ENCODE assay signal across 8 cellular contexts in the genomic region with DNA sequence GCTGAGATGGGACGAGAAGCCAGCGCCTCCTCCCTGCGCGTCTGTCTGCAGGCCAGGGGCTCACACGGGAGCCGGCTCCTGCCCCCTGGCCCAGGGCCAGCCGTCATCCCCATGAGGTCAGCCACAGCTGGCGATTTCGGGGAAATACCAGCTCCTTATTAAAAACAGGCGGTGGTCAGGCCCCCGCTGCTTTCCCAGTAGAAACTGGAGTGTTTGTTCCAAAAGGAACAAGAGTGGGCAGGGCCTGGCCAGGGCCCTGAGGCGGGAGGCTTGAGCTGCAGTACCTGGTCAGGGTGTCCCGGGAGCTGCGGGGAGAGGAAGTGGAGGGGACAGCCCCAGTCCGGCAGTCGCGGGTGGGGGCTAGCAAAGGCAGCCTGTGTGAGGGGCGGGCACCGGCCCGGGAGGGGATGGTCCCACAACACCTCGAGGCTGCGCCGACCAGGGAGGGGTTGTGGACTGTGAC. TPM values are rescaled to one million over a fixed set of nuclear protein-coding genes. Genes with fewer than 3 reads are reported as not detected.
A peak's percentile ranks its signal among the peaks of the same experiment; 100 is the strongest.
DNase-seq lines count a peak whose midpoint lies in the region; ATAC-seq, FAIRE-seq and TF ChIP-seq lines count a peak whose summit lies in the region.

No MANE protein-coding gene starts in this region.

- peak overlapping the region; percentile 41 for H3K4me3 ChIP-seq in BJ (ENCODE audit: low read depth, low read length)
- peak overlapping the region; percentile 62 for H3K4me3 ChIP-seq in HUES64 (ENCODE audit: low read length)
- peak overlapping the region; percentile 22 to 23 for H3K4me3 ChIP-seq in body of pancreas
- peak overlapping the region; percentile 31 to 61 for H3K4me3 ChIP-seq in small intestine (ENCODE audit: low read depth in 1 of 2, low read length in 2 of 2)

- DNase-seq in BJ (ENCODE audit: low read depth) (peak; percentile 44), body of pancreas (peak; percentile 67 to 76 (median 74)), inferior parietal cortex (ENCODE audit: extremely low spot score) (peak; percentile 6), small intestine (no peak), NCI-H82 treated with DMSO at 0.1 percent for 48 hours (lab: John Stamatoyannopoulos, UW; ENCODE audit: unreplicated experiment) (no peak), NCI-H187 (lab: John Stamatoyannopoulos, UW) (no peak)

- CTCF ChIA-PET in BJ (lab: Yijun Ruan, JAX): interaction anchor here (0.6 to 3.0 kb wide), 14 partner anchors 12 to 140 kb away, joined by 3 to 9 read pairs (median 4); a partner anchor contains a TSS

- peak; percentile 52 for ATAC-seq in GM19438 (IDR thresholded peaks at IDR 0.05; ENCODE audit: low read depth, unreplicated experiment)
- ATAC-seq in body of pancreas: peak; percentile 75

- no peaks in the 10 kb centered on the region for H3K36me3 ChIP-seq in BJ (ENCODE audit: control insufficient read depth, insufficient read depth, low read length)
- no peaks in the 10 kb centered on the region for H3K36me3 ChIP-seq in HUES64 (ENCODE audit: insufficient read depth, low read length)
- H3K36me3 ChIP-seq in body of pancreas (replicated peaks in 1 of 2; ENCODE audit: insufficient read depth in 1 of 2, low read depth in 2 of 2): no peaks in the 10 kb centered on the region
- no peaks in the 10 kb centered on the region for H3K36me3 ChIP-seq in small intestine (ENCODE audit: control insufficient read depth in 2 of 2, insufficient read depth in 2 of 2, low read length in 2 of 2)

- H3K9me3 ChIP-seq in HUES64 (ENCODE audit: insufficient read depth, low read depth, low read length) (peaks cover 13% of the 10 kb centered on the region), body of pancreas (peaks cover 0 to 11% (median 0%) of the 10 kb centered on the region in 3 donors), small intestine (ENCODE audit: control insufficient read depth, low read depth) (no peaks in the 10 kb centered on the region)

- TF ChIP-seq CTCF in BJ (IDR thresholded peaks at IDR 0.05; ENCODE audit: insufficient read depth, low read depth, low read length) (no peak), body of pancreas (IDR thresholded peaks at IDR 0.05) (no peak)

- H3K9ac ChIP-seq in HUES64 (ENCODE audit: low read depth, low read length): peak overlapping the region; percentile 76

- intact Hi-C loops in body of pancreas (cut with DNase I): no loop called here

- H3K27ac ChIP-seq in HUES64 (ENCODE audit: low read depth, low read length) (peak overlapping the region; percentile 26; the same call in 1 of the 2 replicates), body of pancreas (peak overlapping the region; percentile 71 to 90 (median 87)), small intestine (ENCODE audit: low read depth in 1 of 2, low read length in 1 of 2) (peak overlapping the region in 1 of 2 donors; percentile 80)

- WGBS in HUES64: 46% methylated on average over 23 of the region's 23 CpGs
- 11% methylated on average over 23 of the region's 23 CpGs; no CpG with 5 or more reads in 1 of the 2 donors for WGBS in body of pancreas, 2 donors
- WGBS in small intestine, 3 donors: 9 to 15% (median 11%) methylated on average over 17 to 23 of the region's 23 CpGs

- peak in 1 of 3 donors; percentile 74 for TF ChIP-seq POLR2A in body of pancreas (IDR thresholded peaks at IDR 0.05)

- POLR2A ChIA-PET in BJ (lab: Charles Lee): interaction anchor here (0.6 kb wide), 1 partner anchor 535 kb away, joined by 6 read pairs; a partner anchor contains a TSS

- no peak for FAIRE-seq in small intestine (lab: Jason Lieb, UNC)

- H3K4me1 ChIP-seq in HUES64 (ENCODE audit: insufficient read depth, low read length) (0 out of 2 replicates have a peak, but pooled peaks cover 8% of the 10 kb centered on the region), body of pancreas (peaks cover 17% of the 10 kb centered on the region), small intestine (ENCODE audit: control insufficient read depth in 2 of 2, insufficient read depth in 1 of 2, low read depth in 1 of 2, low read length in 1 of 2) (peaks cover 4% of the 10 kb centered on the region in 2 donors)

- H3K27me3 ChIP-seq in BJ (ENCODE audit: control insufficient read depth, insufficient read depth, low read length): no peaks in the 10 kb centered on the region
- H3K27me3 ChIP-seq in HUES64 (ENCODE audit: insufficient read depth, low read length): peaks cover 8% of the 10 kb centered on the region
- no peaks in the 10 kb centered on the region for H3K27me3 ChIP-seq in body of pancreas
- H3K27me3 ChIP-seq in small intestine (ENCODE audit: control insufficient read depth in 2 of 2, insufficient read depth in 2 of 2, low read length in 2 of 2): no peaks in the 10 kb centered on the region

RNA-seq across cellular contexts. Expression of a gene that starts 17.8 kb away (rescaled TPM):
- 0.97 and 1.0 TPM in 2 replicates for polyA plus RNA-seq in BJ (2011; rRNA removed)
- polyA minus RNA-seq in BJ (2011; rRNA and poly(A)+ RNA removed): 0.38 TPM in 1 of 2 replicates, not detected in the other
- polyA plus RNA-seq in HUES64 (2013, experiment 1 of 2): 0.25 TPM
- 0.44 TPM for polyA plus RNA-seq in HUES64 (2013, experiment 2 of 2)
- total RNA-seq in body of pancreas: 10 to 100 TPM in 1 of 2 donors, not detected in 1; 10.4 TPM
- polyA plus RNA-seq in small intestine: 10 to 100 TPM in 1 of 3 donors, 1 to 10 TPM in 2; 1.4 to 81.6 (median 9.2) TPM

RNA-seq across cellular contexts. Expression of a gene that starts 32.1 kb away (rescaled TPM):
- polyA plus RNA-seq in BJ (2011; rRNA removed) (1.3 and 2.1 TPM in 2 replicates), small intestine (1 to 10 TPM in 2 of 3 donors, under 1 TPM in 1; 0.67 to 5.4 (median 1.6) TPM)
- 1.6 and 1.8 TPM in 2 replicates for polyA minus RNA-seq in BJ (2011; rRNA and poly(A)+ RNA removed)
- polyA plus RNA-seq in HUES64 (2013, experiment 1 of 2): 2.1 TPM
- 1.5 TPM for polyA plus RNA-seq in HUES64 (2013, experiment 2 of 2)
- total RNA-seq in body of pancreas: 1 to 10 TPM; 1.8 to 8.2 TPM

Comparison
In these comparisons a context has a peak if more than half of its experiments do, and no peak if none do; other contexts are left out.
1. DNase-seq: peak in BJ (single experiment), body of pancreas (4 of 4) and inferior parietal cortex (single experiment); none in small intestine (single experiment), NCI-H82 treated with DMSO at 0.1 percent for 48 hours (single experiment) and NCI-H187 (0 of 2).
2. Peak in every context shown above with its lines, with median percentiles within 50 percentile points of each other: H3K4me3 ChIP-seq.